In the genomic region with DNA sequence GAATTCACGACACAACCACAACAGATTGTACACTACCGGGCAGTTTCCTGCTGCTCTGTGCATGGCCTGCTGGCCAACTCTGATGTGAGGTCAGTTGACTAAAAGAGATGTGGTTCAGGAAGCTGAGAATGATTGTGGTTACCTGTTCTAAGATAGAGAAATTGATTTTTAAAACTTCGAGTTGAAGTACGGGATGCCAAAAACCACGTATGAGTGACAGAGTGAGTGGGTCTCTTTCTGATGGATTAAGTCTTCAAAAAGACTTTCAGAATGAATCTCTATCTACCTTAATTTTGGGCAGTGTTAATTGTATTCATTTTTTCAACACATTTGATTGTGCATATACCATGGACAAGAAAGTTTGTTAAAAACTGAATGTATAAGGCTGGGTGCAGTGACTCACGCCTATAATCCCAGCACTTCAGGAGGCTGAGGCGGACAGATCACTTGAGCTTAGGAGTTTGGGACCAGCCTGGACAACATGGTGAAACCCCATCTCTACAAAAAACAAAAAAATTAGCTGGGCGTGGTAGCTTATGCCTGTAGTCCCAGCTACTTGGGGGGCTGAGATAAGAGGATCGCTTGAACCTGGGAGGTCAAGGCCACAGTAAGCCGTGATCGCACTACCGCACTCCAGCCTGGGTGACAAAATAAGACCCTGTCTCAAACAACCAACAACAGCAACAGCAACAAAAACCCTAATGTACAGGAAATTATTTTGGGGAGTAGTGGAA, we compare ENCODE assay signal across 11 cellular contexts.
DNase-seq lines count a peak whose midpoint lies in the region; ATAC-seq, FAIRE-seq and TF ChIP-seq lines count a peak whose summit lies in the region.
"Had no signal": no experiment of that assay in that cellular context is flagged by ENCODE, and none has a peak within 500 bp of the region (broad histone marks: within the 10 kb centered on the region; RNA-seq: fewer than 3 reads in every experiment).

No MANE protein-coding gene starts in this region.

- TF ChIP-seq CTCF in GM20000 (IDR thresholded peaks at IDR 0.05; ENCODE audit: extremely low read depth, missing control alignments), result no peak
- TF ChIP-seq CTCF in SK-N-SH (IDR thresholded peaks at IDR 0.05), result no peak
- TF ChIP-seq CTCF in heart left ventricle (IDR thresholded peaks at IDR 0.05), result no peak

- TF ChIP-seq RAD21 in SK-N-SH (IDR thresholded peaks at IDR 0.05; ENCODE audit: low read length), result no peak

- no peak overlapping the region for H3K4me2 ChIP-seq in SK-N-SH

- H3F3A ChIP-seq in SK-N-SH (replicated peaks; ENCODE audit: insufficient read depth), result no peaks in the 10 kb centered on the region

- no peaks in the 10 kb centered on the region for H3K27me3 ChIP-seq in SK-N-SH (ENCODE audit: insufficient read depth)
- H3K27me3 ChIP-seq in heart left ventricle, result no peaks in the 10 kb centered on the region

- no peak overlapping the region for H2AFZ ChIP-seq in SK-N-SH (ENCODE audit: low read depth)

- H3K9ac ChIP-seq in SK-N-SH, result no peak overlapping the region

- H3K79me2 ChIP-seq in SK-N-SH (ENCODE audit: insufficient read depth), result no peaks in the 10 kb centered on the region

- intact Hi-C loops in heart left ventricle (cut with DNase I), result no loop called here

- ATAC-seq in HG03469 (IDR thresholded peaks at IDR 0.05; ENCODE audit: unreplicated experiment) (peak; percentile 56), heart left ventricle (no peak)

- H3K9me2 ChIP-seq in SK-N-SH, result no peaks in the 10 kb centered on the region

- FAIRE-seq in urothelium cell line (lab: Jason Lieb, UNC), result no peak

- no peaks in the 10 kb centered on the region for H4K20me1 ChIP-seq in SK-N-SH (ENCODE audit: insufficient read depth)

- H3K36me3 ChIP-seq in SK-N-SH (replicated peaks in 1 of 2; ENCODE audit: control insufficient read depth in 1 of 2, insufficient read depth in 2 of 2, low read length in 1 of 2), result no peaks in the 10 kb centered on the region
- H3K36me3 ChIP-seq in heart left ventricle, result no peaks in the 10 kb centered on the region

- H3K4me3 ChIP-seq in SK-N-SH (ENCODE audit: low read depth in 2 of 2, low read length in 1 of 2) (no peak overlapping the region), heart left ventricle (no peak overlapping the region)

- H3K9me3 ChIP-seq in SK-N-SH, result no peaks in the 10 kb centered on the region
- H3K9me3 ChIP-seq in heart left ventricle, result no peaks in the 10 kb centered on the region

- in situ Hi-C loops in G401 (cut with HindIII; ENCODE audit: low sequenced_read_pairs), result no loop called here

- TF ChIP-seq POLR2A in heart left ventricle (IDR thresholded peaks at IDR 0.05), result no peak

- peak; percentile 49 for DNase-seq in G401 (ENCODE audit: low spot score)
- DNase-seq in GM20000 (ENCODE audit: low spot score), result peak; percentile 36
- peak; percentile 21 for DNase-seq in astrocyte of the hippocampus (ENCODE audit: low read depth, low spot score)
- no peak for DNase-seq in SK-N-SH
- DNase-seq in urothelium cell line (ENCODE audit: low spot score), result no peak
- no peak for DNase-seq in heart left ventricle
- no peak for DNase-seq in NCI-H2029 (lab: John Stamatoyannopoulos, UW)
- DNase-seq: activated T-cell treated with anti-CD3 and anti-CD28 coated beads, Interleukin-2, amount 50 U/mL, for 1 hour; foreskin fibroblast; H7 had no signal

- H3K4me1 ChIP-seq in SK-N-SH (ENCODE audit: control insufficient read depth in 1 of 2, insufficient read depth in 2 of 2, low read depth in 1 of 2, low read length in 1 of 2) (no peaks in the 10 kb centered on the region; a peak in 1 of 4 replicates), heart left ventricle (peaks cover 0 to 7% (median 0%) of the 10 kb centered on the region in 12 donors)

- no peak overlapping the region for H3K27ac ChIP-seq in SK-N-SH (ENCODE audit: low read depth in 2 of 2, low read length in 1 of 2)
- H3K27ac ChIP-seq in heart left ventricle, result no peak overlapping the region

- POLR2A ChIA-PET in SK-N-SH (lab: Yijun Ruan, JAX), result no interaction called here

- 95% methylated on average over 12 of the region's 12 CpGs for WGBS in SK-N-SH (ENCODE audit: low lambda C conversion rate)
- 91 to 95% (median 95%) methylated on average over 12 of the region's 12 CpGs for WGBS in heart left ventricle, 4 donors

- TF ChIP-seq EP300 in SK-N-SH (IDR thresholded peaks at IDR 0.05; ENCODE audit: borderline replicate concordance in 1 of 2, low read depth in 1 of 2, low read length in 1 of 2), result no peak

- CTCF ChIA-PET in SK-N-SH (lab: Yijun Ruan, JAX), result interaction anchor here (0.6 to 1.7 kb wide), 2 partner anchors 18 to 30 kb away, joined by 3 to 7 read pairs; no protein-coding TSS in a partner anchor

TF ChIP-seq in SK-N-SH, 30 proteins besides CTCF, POLR2A, EP300 and RAD21 (continues in another document):
- TF ChIP-seq FOSL2 (IDR thresholded peaks at IDR 0.05; ENCODE audit: borderline replicate concordance, low read depth), result no peak
- no peak for TF ChIP-seq EZH2phosphoT487 (IDR thresholded peaks at IDR 0.05; ENCODE audit: borderline replicate concordance, low read depth)
- TF ChIP-seq, protein P1, sequence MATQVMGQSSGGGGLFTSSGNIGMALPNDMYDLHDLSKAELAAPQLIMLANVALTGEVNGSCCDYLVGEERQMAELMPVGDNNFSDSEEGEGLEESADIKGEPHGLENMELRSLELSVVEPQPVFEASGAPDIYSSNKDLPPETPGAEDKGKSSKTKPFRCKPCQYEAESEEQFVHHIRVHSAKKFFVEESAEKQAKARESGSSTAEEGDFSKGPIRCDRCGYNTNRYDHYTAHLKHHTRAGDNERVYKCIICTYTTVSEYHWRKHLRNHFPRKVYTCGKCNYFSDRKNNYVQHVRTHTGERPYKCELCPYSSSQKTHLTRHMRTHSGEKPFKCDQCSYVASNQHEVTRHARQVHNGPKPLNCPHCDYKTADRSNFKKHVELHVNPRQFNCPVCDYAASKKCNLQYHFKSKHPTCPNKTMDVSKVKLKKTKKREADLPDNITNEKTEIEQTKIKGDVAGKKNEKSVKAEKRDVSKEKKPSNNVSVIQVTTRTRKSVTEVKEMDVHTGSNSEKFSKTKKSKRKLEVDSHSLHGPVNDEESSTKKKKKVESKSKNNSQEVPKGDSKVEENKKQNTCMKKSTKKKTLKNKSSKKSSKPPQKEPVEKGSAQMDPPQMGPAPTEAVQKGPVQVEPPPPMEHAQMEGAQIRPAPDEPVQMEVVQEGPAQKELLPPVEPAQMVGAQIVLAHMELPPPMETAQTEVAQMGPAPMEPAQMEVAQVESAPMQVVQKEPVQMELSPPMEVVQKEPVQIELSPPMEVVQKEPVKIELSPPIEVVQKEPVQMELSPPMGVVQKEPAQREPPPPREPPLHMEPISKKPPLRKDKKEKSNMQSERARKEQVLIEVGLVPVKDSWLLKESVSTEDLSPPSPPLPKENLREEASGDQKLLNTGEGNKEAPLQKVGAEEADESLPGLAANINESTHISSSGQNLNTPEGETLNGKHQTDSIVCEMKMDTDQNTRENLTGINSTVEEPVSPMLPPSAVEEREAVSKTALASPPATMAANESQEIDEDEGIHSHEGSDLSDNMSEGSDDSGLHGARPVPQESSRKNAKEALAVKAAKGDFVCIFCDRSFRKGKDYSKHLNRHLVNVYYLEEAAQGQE (IDR thresholded peaks at IDR 0.05; ENCODE audit: low read depth, low read length), result no peak
- TF ChIP-seq, protein P2, sequence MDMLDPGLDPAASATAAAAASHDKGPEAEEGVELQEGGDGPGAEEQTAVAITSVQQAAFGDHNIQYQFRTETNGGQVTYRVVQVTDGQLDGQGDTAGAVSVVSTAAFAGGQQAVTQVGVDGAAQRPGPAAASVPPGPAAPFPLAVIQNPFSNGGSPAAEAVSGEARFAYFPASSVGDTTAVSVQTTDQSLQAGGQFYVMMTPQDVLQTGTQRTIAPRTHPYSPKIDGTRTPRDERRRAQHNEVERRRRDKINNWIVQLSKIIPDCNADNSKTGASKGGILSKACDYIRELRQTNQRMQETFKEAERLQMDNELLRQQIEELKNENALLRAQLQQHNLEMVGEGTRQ (IDR thresholded peaks at IDR 0.05; ENCODE audit: borderline replicate concordance, low read depth, low read length), result no peak
- no peak for TF ChIP-seq GATA2 (CRISPR knock-in tag; IDR thresholded peaks at IDR 0.05)
- TF ChIP-seq, protein P3, sequence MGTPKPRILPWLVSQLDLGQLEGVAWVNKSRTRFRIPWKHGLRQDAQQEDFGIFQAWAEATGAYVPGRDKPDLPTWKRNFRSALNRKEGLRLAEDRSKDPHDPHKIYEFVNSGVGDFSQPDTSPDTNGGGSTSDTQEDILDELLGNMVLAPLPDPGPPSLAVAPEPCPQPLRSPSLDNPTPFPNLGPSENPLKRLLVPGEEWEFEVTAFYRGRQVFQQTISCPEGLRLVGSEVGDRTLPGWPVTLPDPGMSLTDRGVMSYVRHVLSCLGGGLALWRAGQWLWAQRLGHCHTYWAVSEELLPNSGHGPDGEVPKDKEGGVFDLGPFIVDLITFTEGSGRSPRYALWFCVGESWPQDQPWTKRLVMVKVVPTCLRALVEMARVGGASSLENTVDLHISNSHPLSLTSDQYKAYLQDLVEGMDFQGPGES (IDR thresholded peaks at IDR 0.05; ENCODE audit: low read depth, low read length), result no peak
- TF ChIP-seq MEF2A (IDR thresholded peaks at IDR 0.05; ENCODE audit: borderline replicate concordance, low read depth), result no peak
- no peak for TF ChIP-seq NFIC (IDR thresholded peaks at IDR 0.05; ENCODE audit: borderline replicate concordance)
- no peak for TF ChIP-seq RFX5 (IDR thresholded peaks at IDR 0.05; ENCODE audit: low read length)
- TF ChIP-seq JUND (IDR thresholded peaks at IDR 0.05), result no peak
- TF ChIP-seq, protein P4, sequence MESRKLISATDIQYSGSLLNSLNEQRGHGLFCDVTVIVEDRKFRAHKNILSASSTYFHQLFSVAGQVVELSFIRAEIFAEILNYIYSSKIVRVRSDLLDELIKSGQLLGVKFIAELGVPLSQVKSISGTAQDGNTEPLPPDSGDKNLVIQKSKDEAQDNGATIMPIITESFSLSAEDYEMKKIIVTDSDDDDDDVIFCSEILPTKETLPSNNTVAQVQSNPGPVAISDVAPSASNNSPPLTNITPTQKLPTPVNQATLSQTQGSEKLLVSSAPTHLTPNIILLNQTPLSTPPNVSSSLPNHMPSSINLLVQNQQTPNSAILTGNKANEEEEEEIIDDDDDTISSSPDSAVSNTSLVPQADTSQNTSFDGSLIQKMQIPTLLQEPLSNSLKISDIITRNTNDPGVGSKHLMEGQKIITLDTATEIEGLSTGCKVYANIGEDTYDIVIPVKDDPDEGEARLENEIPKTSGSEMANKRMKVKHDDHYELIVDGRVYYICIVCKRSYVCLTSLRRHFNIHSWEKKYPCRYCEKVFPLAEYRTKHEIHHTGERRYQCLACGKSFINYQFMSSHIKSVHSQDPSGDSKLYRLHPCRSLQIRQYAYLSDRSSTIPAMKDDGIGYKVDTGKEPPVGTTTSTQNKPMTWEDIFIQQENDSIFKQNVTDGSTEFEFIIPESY (IDR thresholded peaks at IDR 0.05; ENCODE audit: borderline replicate concordance, low read depth), result no peak

Comparison
In these comparisons a context has a peak if more than half of its experiments do, and no peak if none do; other contexts are left out.
1. DNase-seq: peak in G401 (single experiment), GM20000 (single experiment) and astrocyte of the hippocampus (single experiment); none in SK-N-SH (single experiment), urothelium cell line (single experiment), heart left ventricle (0 of 5) and NCI-H2029 (single experiment).